ENCODE assay signal across 8 cellular contexts in the genomic region with DNA sequence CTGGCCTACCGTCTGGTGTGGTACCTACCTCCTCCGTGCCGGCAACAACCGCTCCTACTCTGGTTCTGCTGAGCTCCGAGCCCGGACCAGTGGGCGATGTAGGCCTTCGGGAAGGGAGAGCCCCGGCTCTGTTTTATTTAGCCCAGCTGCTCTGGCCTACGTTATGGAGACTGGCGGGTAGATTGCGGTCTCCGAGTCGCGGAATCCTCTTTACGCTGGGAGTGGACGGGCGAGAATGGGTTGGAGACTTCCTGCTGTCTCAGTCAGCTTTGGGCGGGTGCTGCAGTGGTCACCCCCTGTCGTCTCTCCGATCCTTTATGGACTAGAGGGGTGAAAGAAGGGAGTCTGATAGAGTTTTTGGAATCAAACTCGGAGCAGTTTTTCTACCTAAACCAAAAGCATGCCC. TPM values are rescaled to one million over a fixed set of nuclear protein-coding genes. Genes with fewer than 3 reads are reported as not detected.
DNase-seq lines count a peak whose midpoint lies in the region; ATAC-seq and TF ChIP-seq lines count a peak whose summit lies in the region.

No MANE protein-coding gene starts in this region.

- DNase-seq in activated naive CD4-positive, alpha-beta T cell treated with anti-CD3 and anti-CD28 coated beads, Interleukin-2, amount 10 ng/mL, durations not matched to agents 7 days and 5 days: no peak
- no peak for DNase-seq in activated naive CD4-positive, alpha-beta T cell treated with anti-CD3 and anti-CD28 coated beads, Interleukin-2, amount 50 U/mL, for 16 hours
- DNase-seq in SK-N-MC (ENCODE audit: low read depth, low spot score) (no peak), fibroblast of mammary gland (ENCODE audit: low read depth) (peak; percentile 32), trophoblast cell (no peak), NCI-H748 (lab: John Stamatoyannopoulos, UW; ENCODE audit: unreplicated experiment) (no peak), SHP77 treated with DMSO at 0.1 percent for 48 hours (lab: John Stamatoyannopoulos, UW) (no peak)

- no peak overlapping the region for H2BK12ac ChIP-seq in trophoblast cell (ENCODE audit: low read length)

- H2AK5ac ChIP-seq in trophoblast cell (ENCODE audit: low read length): peak overlapping the region; percentile 50

- peak overlapping the region; percentile 92 for H3K4ac ChIP-seq in trophoblast cell (ENCODE audit: low read depth, low read length)

- no CpG with 5 or more reads among the region's 22 CpGs for WGBS in trophoblast cell (ENCODE audit: extremely low coverage, insufficient coverage, insufficient read length)

- H3K14ac ChIP-seq in trophoblast cell (ENCODE audit: low read length): peak overlapping the region; percentile 62

- H3K36me3 ChIP-seq in SK-N-MC (ENCODE audit: insufficient read depth, low read length) (peaks cover 10% of the 10 kb centered on the region), trophoblast cell (ENCODE audit: control insufficient read depth in 1 of 2, insufficient read depth in 2 of 2, low read length in 2 of 2) (peaks cover 0 to 2% of the 10 kb centered on the region in 2 experiments)

- H3K79me1 ChIP-seq in trophoblast cell (ENCODE audit: low read length): peaks cover 6% of the 10 kb centered on the region

- peaks cover 19% of the 10 kb centered on the region for H3K36me3 Mint-ChIP-seq in activated naive CD4-positive, alpha-beta T cell treated with anti-CD3 and anti-CD28 coated beads, Interleukin-2, amount 10 ng/mL, durations not matched to agents 7 days and 5 days

- H2AFZ ChIP-seq in trophoblast cell (ENCODE audit: insufficient read depth, low read length, poor library complexity): peak overlapping the region; percentile 88

- H3K27ac Mint-ChIP-seq in activated naive CD4-positive, alpha-beta T cell treated with anti-CD3 and anti-CD28 coated beads, Interleukin-2, amount 10 ng/mL, durations not matched to agents 7 days and 5 days: peak overlapping the region; percentile 100

- H3K4me3 ChIP-seq in SK-N-MC: peak overlapping the region; percentile 99
- peak overlapping the region; percentile 84 for H3K4me3 ChIP-seq in fibroblast of mammary gland (ENCODE audit: control insufficient read depth, low read depth, low read length)
- peak overlapping the region; percentile 93 for H3K4me3 ChIP-seq in trophoblast cell (ENCODE audit: low read depth, low read length)

- peaks cover 0 to 5% of the 10 kb centered on the region in 2 experiments for H3K4me1 ChIP-seq in trophoblast cell (ENCODE audit: control insufficient read depth in 1 of 2, insufficient read depth in 2 of 2, low read length in 2 of 2)

- peaks cover 10% of the 10 kb centered on the region for H3K79me2 ChIP-seq in trophoblast cell (ENCODE audit: control insufficient read depth, insufficient read depth, low read length, poor library complexity)

- ATAC-seq in HG03045 (IDR thresholded peaks at IDR 0.05; ENCODE audit: unreplicated experiment): peak; percentile 39

- H4K12ac ChIP-seq in trophoblast cell (ENCODE audit: low read depth, low read length): peak overlapping the region; percentile 76

- H3K27ac ChIP-seq in SK-N-MC: peak overlapping the region; percentile 99; the same call in 1 of the 2 replicates
- H3K27ac ChIP-seq in trophoblast cell (ENCODE audit: low read depth, low read length): peak overlapping the region; percentile 29

- CTCF ChIA-PET in activated naive CD4-positive, alpha-beta T cell treated with anti-CD3 and anti-CD28 coated beads, Interleukin-2, amount 10 ng/mL, durations not matched to agents 7 days and 5 days (lab: Charles Lee): interaction anchor here (1.5 to 7.6 kb wide), 3 partner anchors 16 to 145 kb away, joined by 5 to 176 read pairs (median 7); no protein-coding TSS in a partner anchor

- H3K27me3 Mint-ChIP-seq in activated naive CD4-positive, alpha-beta T cell treated with anti-CD3 and anti-CD28 coated beads, Interleukin-2, amount 10 ng/mL, durations not matched to agents 7 days and 5 days: no peaks in the 10 kb centered on the region

- H3K27me3 ChIP-seq in trophoblast cell (ENCODE audit: insufficient read depth, low read length): no peaks in the 10 kb centered on the region

- H2BK5ac ChIP-seq in trophoblast cell (ENCODE audit: low read depth, low read length, poor library complexity): peak overlapping the region; percentile 49

- peak overlapping the region; percentile 82 for H3K4me2 ChIP-seq in trophoblast cell (ENCODE audit: low read length)

- H3K9ac ChIP-seq in SK-N-MC (ENCODE audit: insufficient read length) (peak overlapping the region; percentile 99), trophoblast cell (ENCODE audit: low read length) (peak overlapping the region; percentile 95)

- H3K23ac ChIP-seq in trophoblast cell (ENCODE audit: low read length): no peak overlapping the region

- peak overlapping the region; percentile 87 for H3K4me3 Mint-ChIP-seq in activated naive CD4-positive, alpha-beta T cell treated with anti-CD3 and anti-CD28 coated beads, Interleukin-2, amount 10 ng/mL, durations not matched to agents 7 days and 5 days

- peaks cover 51% of the 10 kb centered on the region for H3K4me1 Mint-ChIP-seq in activated naive CD4-positive, alpha-beta T cell treated with anti-CD3 and anti-CD28 coated beads, Interleukin-2, amount 10 ng/mL, durations not matched to agents 7 days and 5 days

- no peaks in the 10 kb centered on the region for H3K9me3 Mint-ChIP-seq in activated naive CD4-positive, alpha-beta T cell treated with anti-CD3 and anti-CD28 coated beads, Interleukin-2, amount 10 ng/mL, durations not matched to agents 7 days and 5 days

- H4K91ac ChIP-seq in trophoblast cell (ENCODE audit: low read depth, low read length): peak overlapping the region; percentile 53

- peak overlapping the region; percentile 34 for H2BK120ac ChIP-seq in trophoblast cell (ENCODE audit: insufficient read depth, low read length, poor library complexity)

- H3K18ac ChIP-seq in trophoblast cell (ENCODE audit: low read length): peak overlapping the region; percentile 88

- no peak for TF ChIP-seq CTCF in fibroblast of mammary gland (conservative IDR thresholded peaks at IDR 0.05; ENCODE audit: control insufficient read depth, insufficient read depth, low read depth, low read length)

- peak overlapping the region; percentile 92 for H4K8ac ChIP-seq in trophoblast cell (ENCODE audit: low read depth, low read length)

- no peaks in the 10 kb centered on the region for H3K9me3 ChIP-seq in SK-N-MC (ENCODE audit: low read depth, low read length)
- H3K9me3 ChIP-seq in trophoblast cell (ENCODE audit: insufficient read depth, low read depth, low read length): no peaks in the 10 kb centered on the region

RNA-seq across cellular contexts. Expression of a gene that starts 0.4 kb away (rescaled TPM):
- polyA plus RNA-seq in trophoblast cell (2013): 28.5 and 30.0 TPM in 2 replicates

RNA-seq across cellular contexts. Expression of a gene that starts 58.7 kb away (rescaled TPM):
- polyA plus RNA-seq in trophoblast cell (2013): not detected in 2 replicates
